In the genomic region with DNA sequence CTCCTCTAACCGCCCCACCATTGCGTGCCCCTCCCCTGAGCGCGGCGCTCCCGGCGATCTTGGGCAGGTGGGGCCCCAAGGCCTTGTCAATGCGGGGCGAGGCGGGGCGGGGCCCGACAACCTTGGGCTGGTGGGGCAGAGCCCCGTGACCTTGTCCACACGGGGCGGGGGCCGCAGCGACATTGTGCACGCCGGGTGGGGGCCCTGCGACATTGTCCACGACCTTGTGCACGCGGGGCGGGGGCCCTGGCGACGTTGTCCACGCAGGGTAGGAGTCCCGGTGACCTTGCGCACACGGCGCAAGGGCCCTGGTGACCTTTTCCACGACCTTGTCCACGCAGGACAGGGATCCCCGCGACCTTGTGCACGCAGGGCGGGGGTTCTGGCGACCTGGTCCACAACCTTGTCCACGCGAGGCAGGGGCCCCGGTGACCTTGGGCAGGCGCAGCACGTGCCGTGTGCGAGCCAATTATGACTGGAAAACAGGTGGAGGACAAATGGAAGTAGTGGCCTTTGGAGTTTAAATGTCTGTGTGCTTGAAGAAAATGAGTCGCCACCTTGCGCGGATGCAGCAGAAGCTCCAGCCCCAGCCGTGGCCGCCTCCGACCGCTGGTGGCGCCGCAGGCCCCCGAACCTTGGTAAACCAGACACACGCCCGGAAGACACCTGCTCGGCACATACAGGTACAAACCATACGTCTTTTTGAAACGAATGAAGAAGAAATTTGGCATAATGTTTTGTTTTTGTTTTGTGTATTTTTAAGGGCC, we compare ENCODE assay signal across 22 cellular contexts.
DNase-seq lines count a peak whose midpoint lies in the region; ATAC-seq and TF ChIP-seq lines count a peak whose summit lies in the region.
"Had no signal": no experiment of that assay in that cellular context is flagged by ENCODE, and none has a peak within 500 bp of the region (broad histone marks: within the 10 kb centered on the region; RNA-seq: fewer than 3 reads in every experiment).

No MANE protein-coding gene starts in this region.

- H3K4me3 Mint-ChIP-seq in chondrocyte (ENCODE audit: unreplicated experiment), result no peak overlapping the region
- H3K4me3 Mint-ChIP-seq in activated T-helper 1 cell treated with anti-CD3 and anti-CD28 coated beads, Interleukin-12 subunit alpha, Interleukin-12 subunit beta, Interleukin-2, Interleukin-4 antibody, amounts not matched to agents 30 ng/mL and 10 ng/mL and 1 ng/mL, durations not matched to agents 14 hours and 24 hours and 36 hours, result no peak overlapping the region
- H3K4me3 Mint-ChIP-seq: activated CD4-positive, alpha-beta T cell treated with anti-CD3 and anti-CD28 coated beads, Interleukin-2, amount 10 ng/mL, durations not matched to agents 7 days and 5 days; activated naive CD8-positive, alpha-beta T cell; central memory CD8-positive, alpha-beta T cell; naive thymus-derived CD8-positive, alpha-beta T cell had no signal

- no peak overlapping the region for H2BK15ac ChIP-seq in neuronal stem cell (ENCODE audit: low read length)

- peak overlapping the region; percentile 3 for H3K9ac ChIP-seq in neuronal stem cell (ENCODE audit: low read depth, low read length, poor library complexity)
- H3K9ac ChIP-seq: BLaER1 treated with 17β-estradiol and CSF1 and Interleukin-3, amounts not matched to agents 10 nM and 100 nM had no signal

- H3K27ac Mint-ChIP-seq in chondrocyte (ENCODE audit: unreplicated experiment), result peak overlapping the region; percentile 96
- no peak overlapping the region for H3K27ac Mint-ChIP-seq in activated T-helper 1 cell treated with anti-CD3 and anti-CD28 coated beads, Interleukin-12 subunit alpha, Interleukin-12 subunit beta, Interleukin-2, Interleukin-4 antibody, amounts not matched to agents 30 ng/mL and 10 ng/mL and 1 ng/mL, durations not matched to agents 14 hours and 24 hours and 36 hours
- H3K27ac Mint-ChIP-seq: activated CD4-positive, alpha-beta T cell treated with anti-CD3 and anti-CD28 coated beads, Interleukin-2, amount 10 ng/mL, durations not matched to agents 7 days and 5 days; activated naive CD8-positive, alpha-beta T cell had no signal

- 96% methylated on average over 60 of the region's 60 CpGs for WGBS in right cardiac atrium
- WGBS in neuronal stem cell (ENCODE audit: extremely low coverage in 2 of 2, insufficient read length in 2 of 2, insufficient replicate concordance in 1 of 2), 2 donors, result no CpG with 5 or more reads among the region's 60 CpGs

- DNase-seq in right cardiac atrium, result peak in 2 of 3 donors; percentile 57 to 66
- DNase-seq in left cardiac atrium, result no peak
- peak; percentile 91 for DNase-seq in chondrocyte (ENCODE audit: low spot score)
- DNase-seq in neuronal stem cell (ENCODE audit: low spot score), result no peak
- DNase-seq in activated T-helper 1 cell treated with anti-CD3 and anti-CD28 coated beads, Interleukin-12 subunit alpha, Interleukin-12 subunit beta, Interleukin-2, Interleukin-4 antibody, amounts not matched to agents 30 ng/mL and 10 ng/mL and 1 ng/mL, durations not matched to agents 14 hours and 24 hours and 36 hours (ENCODE audit: low spot score), result no peak
- no peak for DNase-seq in activated CD8-positive, alpha-beta memory T cell treated with anti-CD3 and anti-CD28 coated beads for 24 hours
- no peak for DNase-seq in AG20443 (ENCODE audit: low spot score)
- DNase-seq: activated CD4-positive, alpha-beta T cell treated with anti-CD3 and anti-CD28 coated beads, Interleukin-2, amount 10 ng/mL, durations not matched to agents 7 days and 5 days; Caco-2; left colon; naive thymus-derived CD8-positive, alpha-beta T cell; NCI-H1048; NCI-H1694 treated with DMSO at 0.1 percent for 48 hours; retina; trophoblast cell; WERI-Rb-1 had no signal

- H3K4me1 Mint-ChIP-seq in chondrocyte (ENCODE audit: low read depth), result peaks cover 43% of the 10 kb centered on the region
- H3K4me1 Mint-ChIP-seq in activated T-helper 1 cell treated with anti-CD3 and anti-CD28 coated beads, Interleukin-12 subunit alpha, Interleukin-12 subunit beta, Interleukin-2, Interleukin-4 antibody, amounts not matched to agents 30 ng/mL and 10 ng/mL and 1 ng/mL, durations not matched to agents 14 hours and 24 hours and 36 hours (ENCODE audit: low read depth), result no peaks in the 10 kb centered on the region
- H3K4me1 Mint-ChIP-seq: central memory CD8-positive, alpha-beta T cell had no signal

- TF ChIP-seq POLR2A in GM18505 (IDR thresholded peaks at IDR 0.05; ENCODE audit: borderline replicate concordance, extremely low read depth, insufficient read depth, insufficient read length), result no peak

- no peak overlapping the region for H2BK12ac ChIP-seq in neuronal stem cell (ENCODE audit: low read length)

- H3K4me2 ChIP-seq in neuronal stem cell (ENCODE audit: insufficient read depth, low read length, poor library complexity, severe bottlenecking), result no peak overlapping the region
- H3K4me2 ChIP-seq: A549 had no signal

- H3K36me3 Mint-ChIP-seq in chondrocyte (ENCODE audit: low read depth), result peaks cover 6% of the 10 kb centered on the region
- H3K36me3 Mint-ChIP-seq in activated T-helper 1 cell treated with anti-CD3 and anti-CD28 coated beads, Interleukin-12 subunit alpha, Interleukin-12 subunit beta, Interleukin-2, Interleukin-4 antibody, amounts not matched to agents 30 ng/mL and 10 ng/mL and 1 ng/mL, durations not matched to agents 14 hours and 24 hours and 36 hours (ENCODE audit: low read depth), result no peaks in the 10 kb centered on the region
- H3K36me3 Mint-ChIP-seq: activated naive CD8-positive, alpha-beta T cell; naive thymus-derived CD8-positive, alpha-beta T cell had no signal

- no peaks in the 10 kb centered on the region for H3K27me3 ChIP-seq in right cardiac atrium (ENCODE audit: control insufficient read depth, insufficient read depth)
- H3K27me3 ChIP-seq in neuronal stem cell (ENCODE audit: control insufficient read depth in 3 of 3, insufficient read depth in 3 of 3, low read depth in 1 of 3, low read length in 3 of 3), result no peaks in the 10 kb centered on the region
- H3K27me3 ChIP-seq: BLaER1 treated with 17β-estradiol and CSF1 and Interleukin-3, amounts not matched to agents 10 nM and 100 nM had no signal

- peaks cover 8 to 21% of the 10 kb centered on the region in 2 donors for H3K36me3 ChIP-seq in neuronal stem cell (replicated peaks in 1 of 2; ENCODE audit: control insufficient read depth in 2 of 2, insufficient read depth in 2 of 2, low read length in 2 of 2)
- H3K36me3 ChIP-seq: WERI-Rb-1 had no signal

- no peak overlapping the region for H2AFZ ChIP-seq in neuronal stem cell (ENCODE audit: low read length)

- H3K9me3 Mint-ChIP-seq in chondrocyte (ENCODE audit: low read depth), result peaks cover 4% of the 10 kb centered on the region
- no peaks in the 10 kb centered on the region for H3K9me3 Mint-ChIP-seq in activated T-helper 1 cell treated with anti-CD3 and anti-CD28 coated beads, Interleukin-12 subunit alpha, Interleukin-12 subunit beta, Interleukin-2, Interleukin-4 antibody, amounts not matched to agents 30 ng/mL and 10 ng/mL and 1 ng/mL, durations not matched to agents 14 hours and 24 hours and 36 hours
- H3K9me3 Mint-ChIP-seq: activated CD4-positive, alpha-beta T cell treated with anti-CD3 and anti-CD28 coated beads, Interleukin-2, amount 10 ng/mL, durations not matched to agents 7 days and 5 days; central memory CD8-positive, alpha-beta T cell had no signal

- no peak overlapping the region for H3K4me3 ChIP-seq in right cardiac atrium (ENCODE audit: low read length)
- H3K4me3 ChIP-seq in neuronal stem cell (ENCODE audit: low read length in 2 of 2), result peak overlapping the region in 1 of 2 donors; percentile 4
- H3K4me3 ChIP-seq: A549; BLaER1 treated with 17β-estradiol and CSF1 and Interleukin-3, amounts not matched to agents 10 nM and 100 nM had no signal

- no peaks in the 10 kb centered on the region for H3K9me3 ChIP-seq in right cardiac atrium (ENCODE audit: control insufficient read depth, low read length)
- H3K9me3 ChIP-seq in neuronal stem cell (replicated peaks in 1 of 2; ENCODE audit: control insufficient read depth in 2 of 2, insufficient read depth in 1 of 2, low read depth in 1 of 2, low read length in 2 of 2), result peaks cover 0 to 2% of the 10 kb centered on the region in 2 donors

- ATAC-seq in right cardiac atrium (peak; percentile 32 to 40), left cardiac atrium (no peak), GM18505 (IDR thresholded peaks at IDR 0.05; ENCODE audit: unreplicated experiment) (no peak)
- ATAC-seq: A549; HCT116; left colon; naive thymus-derived CD8-positive, alpha-beta T cell had no signal

- no peak overlapping the region for H4K8ac ChIP-seq in neuronal stem cell (ENCODE audit: low read depth, low read length)

- H3K27ac ChIP-seq in right cardiac atrium (ENCODE audit: low read length), result no peak overlapping the region
- no peak overlapping the region for H3K27ac ChIP-seq in neuronal stem cell (replicated peaks; ENCODE audit: low read length)
- H3K27ac ChIP-seq: A549; BLaER1 treated with 17β-estradiol and CSF1 and Interleukin-3, amounts not matched to agents 10 nM and 100 nM; WERI-Rb-1 had no signal

- no peak overlapping the region for H2BK5ac ChIP-seq in neuronal stem cell (ENCODE audit: low read length)

- intact Hi-C loops in right cardiac atrium (cut with DNase I) (loop anchor here in 2 of 4 donors (5.0 to 10.0 kb wide), 2 partner anchors 48 to 56 kb away; no protein-coding TSS in a partner anchor), left cardiac atrium (cut with DNase I) (no loop called here)
- intact Hi-C loops in activated T-helper 1 cell treated with anti-CD3 and anti-CD28 coated beads, Interleukin-12 subunit alpha, Interleukin-12 subunit beta, Interleukin-2, Interleukin-4 antibody, amounts not matched to agents 30 ng/mL and 10 ng/mL and 1 ng/mL, durations not matched to agents 14 hours and 24 hours and 36 hours (cut with micrococcal nuclease), result no loop called here

- H4K91ac ChIP-seq in neuronal stem cell (ENCODE audit: low read depth, low read length, poor library complexity), result no peak overlapping the region

- no peak for TF ChIP-seq CTCF in chondrocyte (IDR thresholded peaks at IDR 0.05)

- no peak overlapping the region for H2AK5ac ChIP-seq in neuronal stem cell (ENCODE audit: low read depth, low read length)

- H3K79me1 ChIP-seq in neuronal stem cell (ENCODE audit: low read depth, low read length), result peaks cover 9% of the 10 kb centered on the region

- no peak overlapping the region for H2BK120ac ChIP-seq in neuronal stem cell (ENCODE audit: low read depth, low read length)

- H3K14ac ChIP-seq in neuronal stem cell (ENCODE audit: low read length), result peak overlapping the region; percentile 64

- H3K4ac ChIP-seq in neuronal stem cell (ENCODE audit: low read length), result peak overlapping the region; percentile 77

- peaks cover 15% of the 10 kb centered on the region for H3K4me1 ChIP-seq in right cardiac atrium (ENCODE audit: control insufficient read depth, insufficient read depth, low read length)
- H3K4me1 ChIP-seq in neuronal stem cell (ENCODE audit: control insufficient read depth in 2 of 2, insufficient read depth in 1 of 2, low read depth in 1 of 2, low read length in 2 of 2), result no peaks in the 10 kb centered on the region

- no peak overlapping the region for H3K23ac ChIP-seq in neuronal stem cell (ENCODE audit: low read depth, low read length, poor library complexity)

- H3K27me3 Mint-ChIP-seq in chondrocyte (ENCODE audit: low read depth), result no peaks in the 10 kb centered on the region
- H3K27me3 Mint-ChIP-seq in activated T-helper 1 cell treated with anti-CD3 and anti-CD28 coated beads, Interleukin-12 subunit alpha, Interleukin-12 subunit beta, Interleukin-2, Interleukin-4 antibody, amounts not matched to agents 30 ng/mL and 10 ng/mL and 1 ng/mL, durations not matched to agents 14 hours and 24 hours and 36 hours (ENCODE audit: insufficient read depth), result peaks cover 8% of the 10 kb centered on the region
- H3K27me3 Mint-ChIP-seq: activated naive CD8-positive, alpha-beta T cell; central memory CD8-positive, alpha-beta T cell had no signal

- H3K18ac ChIP-seq in neuronal stem cell (ENCODE audit: low read length), result no peak overlapping the region

Comparison
In these comparisons a context has a peak if more than half of its experiments do, and no peak if none do; other contexts are left out.
1. ATAC-seq: peak in right cardiac atrium (2 of 2); none in left cardiac atrium (0 of 2) and GM18505 (single experiment).
2. DNase-seq: peak in right cardiac atrium (2 of 3) and chondrocyte (single experiment); none in left cardiac atrium (single experiment), neuronal stem cell (single experiment), activated T-helper 1 cell treated with anti-CD3 and anti-CD28 coated beads, Interleukin-12 subunit alpha, Interleukin-12 subunit beta, Interleukin-2, Interleukin-4 antibody, amounts not matched to agents 30 ng/mL and 10 ng/mL and 1 ng/mL, durations not matched to agents 14 hours and 24 hours and 36 hours (single experiment), activated CD8-positive, alpha-beta memory T cell treated with anti-CD3 and anti-CD28 coated beads for 24 hours (single experiment) and AG20443 (single experiment).